Comparison of ENCODE assay signal across 12 cellular contexts in the genomic region with DNA sequence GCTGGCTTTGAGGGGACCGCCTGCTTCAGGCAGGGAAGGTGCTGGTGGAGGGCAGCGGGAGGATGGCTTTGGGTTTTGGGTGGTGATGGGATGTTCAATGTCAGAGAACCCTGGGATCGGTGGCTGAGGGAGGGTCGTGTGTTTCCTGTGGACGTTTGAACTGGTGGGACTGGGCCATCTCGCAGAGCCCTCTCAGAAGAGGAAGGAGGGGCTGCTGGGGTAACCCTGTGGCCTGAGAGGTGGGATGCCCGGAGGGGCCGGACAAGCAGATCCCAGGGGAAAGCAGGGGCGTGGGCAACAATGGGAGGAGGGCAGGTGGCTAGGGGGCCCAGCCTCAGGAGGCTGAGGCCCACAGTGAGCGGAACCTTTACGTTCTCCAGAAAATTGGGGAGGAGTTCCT. TPM values are rescaled to one million over a fixed set of nuclear protein-coding genes. Genes with fewer than 3 reads are reported as not detected.
DNase-seq lines count a peak whose midpoint lies in the region; ATAC-seq and TF ChIP-seq lines count a peak whose summit lies in the region.
"Had no signal": no experiment of that assay in that cellular context is flagged by ENCODE, and none has a peak within 500 bp of the region (broad histone marks: within the 10 kb centered on the region; RNA-seq: fewer than 3 reads in every experiment).

No MANE protein-coding gene starts in this region.

- H3K36me3 Mint-ChIP-seq in WTC11 (peaks cover 37% of the 10 kb centered on the region), CD14-positive monocyte (peaks cover 72 to 94% of the 10 kb centered on the region in 2 donors)
- H3K36me3 Mint-ChIP-seq in activated T-cell treated with anti-CD3 and anti-CD28 coated beads, Interleukin-2, amount 50 U/mL, for 4 hours (ENCODE audit: insufficient read depth): peaks cover 24% of the 10 kb centered on the region

- 89 to 92% methylated on average over 2 to 9 of the region's 11 CpGs for WGBS in transverse colon (ENCODE audit: low coverage in 1 of 2), 2 donors

- H3K9me3 Mint-ChIP-seq in WTC11 (no peaks in the 10 kb centered on the region), CD14-positive monocyte (peaks cover 0 to 2% (median 0%) of the 10 kb centered on the region in 7 donors)
- no peaks in the 10 kb centered on the region for H3K9me3 Mint-ChIP-seq in activated T-cell treated with anti-CD3 and anti-CD28 coated beads, Interleukin-2, amount 50 U/mL, for 4 hours

- H3K4me1 Mint-ChIP-seq in WTC11: no peaks in the 10 kb centered on the region
- H3K4me1 Mint-ChIP-seq in activated T-cell treated with anti-CD3 and anti-CD28 coated beads, Interleukin-2, amount 50 U/mL, for 4 hours (ENCODE audit: low read depth): no peaks in the 10 kb centered on the region
- H3K4me1 Mint-ChIP-seq in CD14-positive monocyte: no peaks in the 10 kb centered on the region

- H3K27ac ChIP-seq in right atrium auricular region: no peak overlapping the region
- peak overlapping the region in 3 of 4 donors; percentile 4 to 62 (median 43) for H3K27ac ChIP-seq in transverse colon
- H3K27ac ChIP-seq: foreskin keratinocyte, thyroid gland had no signal

- H3K4me1 ChIP-seq in right atrium auricular region (peaks cover 0 to 2% of the 10 kb centered on the region in 2 donors), transverse colon (peaks cover 0 to 3% (median 0%) of the 10 kb centered on the region in 4 donors)
- H3K4me1 ChIP-seq: foreskin keratinocyte had no signal

- TF ChIP-seq EP300 in transverse colon (IDR thresholded peaks at IDR 0.05; ENCODE audit: low read depth): no peak

- H3K27me3 ChIP-seq in right atrium auricular region (no peaks in the 10 kb centered on the region), transverse colon (no peaks in the 10 kb centered on the region)
- H3K27me3 ChIP-seq: foreskin keratinocyte, thyroid gland had no signal

- TF ChIP-seq POLR2A in transverse colon (IDR thresholded peaks at IDR 0.05): no peak

- POLR2A ChIA-PET in WTC11 (lab: Charles Lee): no interaction called here

- H3K4me3 ChIP-seq in right atrium auricular region (no peak overlapping the region), transverse colon (no peak overlapping the region)
- H3K4me3 ChIP-seq: thyroid gland had no signal

- H3K27me3 Mint-ChIP-seq in WTC11 (ENCODE audit: low read depth) (no peaks in the 10 kb centered on the region), CD14-positive monocyte (ENCODE audit: low read depth in 3 of 3) (no peaks in the 10 kb centered on the region)
- H3K27me3 Mint-ChIP-seq in activated T-cell treated with anti-CD3 and anti-CD28 coated beads, Interleukin-2, amount 50 U/mL, for 4 hours (ENCODE audit: low read depth): no peaks in the 10 kb centered on the region

- intact Hi-C loops in left ventricle myocardium superior (cut with micrococcal nuclease): no loop called here
- intact Hi-C loops in transverse colon (cut with DNase I; ENCODE audit: low total_unique reads): no loop called here
- intact Hi-C loops in CD14-positive monocyte (cut with micrococcal nuclease): no loop called here

- DNase-seq in left ventricle myocardium superior: peak; percentile 14
- DNase-seq in right atrium auricular region (ENCODE audit: low spot score): no peak
- peak; percentile 3 for DNase-seq in WTC11 (ENCODE audit: low spot score)
- DNase-seq in left lobe of liver (ENCODE audit: low spot score): peak; percentile 33
- peak; percentile 7 for DNase-seq in transverse colon
- DNase-seq in activated T-cell treated with anti-CD3 and anti-CD28 coated beads, Interleukin-2, amount 50 U/mL, for 4 hours: no peak
- no peak for DNase-seq in SK-N-DZ (ENCODE audit: low spot score)
- no peak for DNase-seq in CD14-positive monocyte (ENCODE audit: low spot score)
- DNase-seq: activated T-cell treated with anti-CD3 and anti-CD28 coated beads, Interleukin-2, amount 50 U/mL, for 1 hour; AML-193; foreskin keratinocyte had no signal

- H3K4me3 Mint-ChIP-seq in WTC11: no peak overlapping the region
- H3K4me3 Mint-ChIP-seq in activated T-cell treated with anti-CD3 and anti-CD28 coated beads, Interleukin-2, amount 50 U/mL, for 4 hours: no peak overlapping the region
- no peak overlapping the region for H3K4me3 Mint-ChIP-seq in CD14-positive monocyte

- no peaks in the 10 kb centered on the region for H3K9me3 ChIP-seq in right atrium auricular region
- H3K9me3 ChIP-seq in transverse colon: no peaks in the 10 kb centered on the region
- H3K9me3 ChIP-seq: thyroid gland had no signal

- H3K36me3 ChIP-seq in right atrium auricular region (peaks cover 100% of the 10 kb centered on the region), transverse colon (peaks cover 0 to 68% (median 19%) of the 10 kb centered on the region in 4 donors)

- in situ Hi-C loops in transverse colon (cut with MboI; ENCODE audit: low pct_ligation_motif_present in 1 of 4, low pct_unique_long_range_greater_than_20kb in 1 of 4, low sequenced_read_pairs in 3 of 4): loop anchor here in 1 of 4 donors (25.0 kb wide), 1 partner anchor 95 kb away; the partner anchor contains the start of gene ENTPD6

- CTCF ChIA-PET in WTC11 (lab: Charles Lee): interaction anchor here (1.2 kb wide), 1 partner anchor 13 kb away, joined by 5 read pairs; no protein-coding TSS in a partner anchor

- no peak for ATAC-seq in left ventricle myocardium superior
- no peak for ATAC-seq in WTC11
- ATAC-seq in left lobe of liver: no peak
- no peak for ATAC-seq in activated T-cell treated with anti-CD3 and anti-CD28 coated beads, Interleukin-2, amount 50 U/mL, for 4 hours
- ATAC-seq: foreskin keratinocyte had no signal

- H3K27ac Mint-ChIP-seq in WTC11: peak overlapping the region; percentile 16; the same call in 1 of the 2 replicates
- H3K27ac Mint-ChIP-seq in CD14-positive monocyte: peak overlapping the region in 2 of 7 donors; percentile 5 to 38

- no peak for TF ChIP-seq CTCF in right atrium auricular region (IDR thresholded peaks at IDR 0.05)
- no peak for TF ChIP-seq CTCF in WTC11 (IDR thresholded peaks at IDR 0.05)
- TF ChIP-seq CTCF in transverse colon (IDR thresholded peaks at IDR 0.05): no peak
- no peak for TF ChIP-seq CTCF in CD14-positive monocyte (IDR thresholded peaks at IDR 0.05)

TF ChIP-seq in WTC11, 78 proteins besides CTCF, POLR2A, EP300 and RAD21:
- TF ChIP-seq USF1 (CRISPR knock-in tag; IDR thresholded peaks at IDR 0.05) (no peak), TEAD1 (CRISPR knock-in tag; IDR thresholded peaks at IDR 0.05) (no peak), CBFB (CRISPR knock-in tag; IDR thresholded peaks at IDR 0.05; ENCODE audit: low read depth) (no peak), EMX1 (CRISPR knock-in tag; IDR thresholded peaks at IDR 0.05) (no peak), NR1H2 (CRISPR knock-in tag; IDR thresholded peaks at IDR 0.05) (no peak), SMAD4 (CRISPR knock-in tag; IDR thresholded peaks at IDR 0.05) (no peak), KAT7 (CRISPR knock-in tag; IDR thresholded peaks at IDR 0.05; ENCODE audit: borderline replicate concordance) (no peak), OVOL2 (CRISPR knock-in tag; IDR thresholded peaks at IDR 0.05; ENCODE audit: borderline replicate concordance) (no peak), NFE2L1 (CRISPR knock-in tag; IDR thresholded peaks at IDR 0.05) (no peak), ZNF263 (CRISPR knock-in tag; IDR thresholded peaks at IDR 0.05; ENCODE audit: low read depth) (no peak), ATF1 (CRISPR knock-in tag; IDR thresholded peaks at IDR 0.05) (no peak), ZNF219 (CRISPR knock-in tag; IDR thresholded peaks at IDR 0.05; ENCODE audit: borderline replicate concordance) (no peak)
- TF ChIP-seq, protein P1, sequence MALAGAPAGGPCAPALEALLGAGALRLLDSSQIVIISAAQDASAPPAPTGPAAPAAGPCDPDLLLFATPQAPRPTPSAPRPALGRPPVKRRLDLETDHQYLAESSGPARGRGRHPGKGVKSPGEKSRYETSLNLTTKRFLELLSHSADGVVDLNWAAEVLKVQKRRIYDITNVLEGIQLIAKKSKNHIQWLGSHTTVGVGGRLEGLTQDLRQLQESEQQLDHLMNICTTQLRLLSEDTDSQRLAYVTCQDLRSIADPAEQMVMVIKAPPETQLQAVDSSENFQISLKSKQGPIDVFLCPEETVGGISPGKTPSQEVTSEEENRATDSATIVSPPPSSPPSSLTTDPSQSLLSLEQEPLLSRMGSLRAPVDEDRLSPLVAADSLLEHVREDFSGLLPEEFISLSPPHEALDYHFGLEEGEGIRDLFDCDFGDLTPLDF (CRISPR knock-in tag; IDR thresholded peaks at IDR 0.05): no peak
- TF ChIP-seq, protein P2, sequence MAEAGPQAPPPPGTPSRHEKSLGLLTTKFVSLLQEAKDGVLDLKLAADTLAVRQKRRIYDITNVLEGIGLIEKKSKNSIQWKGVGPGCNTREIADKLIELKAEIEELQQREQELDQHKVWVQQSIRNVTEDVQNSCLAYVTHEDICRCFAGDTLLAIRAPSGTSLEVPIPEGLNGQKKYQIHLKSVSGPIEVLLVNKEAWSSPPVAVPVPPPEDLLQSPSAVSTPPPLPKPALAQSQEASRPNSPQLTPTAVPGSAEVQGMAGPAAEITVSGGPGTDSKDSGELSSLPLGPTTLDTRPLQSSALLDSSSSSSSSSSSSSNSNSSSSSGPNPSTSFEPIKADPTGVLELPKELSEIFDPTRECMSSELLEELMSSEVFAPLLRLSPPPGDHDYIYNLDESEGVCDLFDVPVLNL (CRISPR knock-in tag; IDR thresholded peaks at IDR 0.05; ENCODE audit: borderline replicate concordance, low read depth): no peak

RNA-seq across cellular contexts. Expression of gene PYGB, which starts 34.9 kb away (rescaled TPM):
- total RNA-seq in left ventricle myocardium superior (205 TPM), right atrium auricular region (100 to 1,000 TPM; 145 to 174 TPM), WTC11 (2021) (44.5 to 48.5 TPM (median 46.3 TPM) in 3 replicates), left lobe of liver (10.3 TPM), transverse colon (100 to 1,000 TPM; 195 to 554 (median 359) TPM)
- 10 to 100 TPM; 32.5 to 37.6 (median 34.6) TPM for total RNA-seq in activated T-cell treated with anti-CD3 and anti-CD28 coated beads, Interleukin-2, amount 50 U/mL, for 4 hours
- polyA plus RNA-seq in SK-N-DZ (2014; cell fraction: cytosol; rRNA removed): 127 and 155 TPM in 2 replicates
- polyA plus RNA-seq in SK-N-DZ (2014; cell fraction: nucleus; rRNA removed): 212 and 244 TPM in 2 replicates
- polyA plus RNA-seq in CD14-positive monocyte: 10 to 100 TPM; 26.7 to 33.2 TPM

Comparison
In these comparisons a context has a peak if more than half of its experiments do, and no peak if none do; other contexts are left out.
1. DNase-seq: peak in left ventricle myocardium superior (single experiment), WTC11 (single experiment), left lobe of liver (single experiment) and transverse colon (single experiment); none in right atrium auricular region (single experiment), activated T-cell treated with anti-CD3 and anti-CD28 coated beads, Interleukin-2, amount 50 U/mL, for 4 hours (single experiment), SK-N-DZ (single experiment) and CD14-positive monocyte (single experiment).
2. H3K27ac ChIP-seq: peak in transverse colon (3 of 4); none in right atrium auricular region (0 of 2).